14 cellular contexts compared by ENCODE assay signal in the genomic region with DNA sequence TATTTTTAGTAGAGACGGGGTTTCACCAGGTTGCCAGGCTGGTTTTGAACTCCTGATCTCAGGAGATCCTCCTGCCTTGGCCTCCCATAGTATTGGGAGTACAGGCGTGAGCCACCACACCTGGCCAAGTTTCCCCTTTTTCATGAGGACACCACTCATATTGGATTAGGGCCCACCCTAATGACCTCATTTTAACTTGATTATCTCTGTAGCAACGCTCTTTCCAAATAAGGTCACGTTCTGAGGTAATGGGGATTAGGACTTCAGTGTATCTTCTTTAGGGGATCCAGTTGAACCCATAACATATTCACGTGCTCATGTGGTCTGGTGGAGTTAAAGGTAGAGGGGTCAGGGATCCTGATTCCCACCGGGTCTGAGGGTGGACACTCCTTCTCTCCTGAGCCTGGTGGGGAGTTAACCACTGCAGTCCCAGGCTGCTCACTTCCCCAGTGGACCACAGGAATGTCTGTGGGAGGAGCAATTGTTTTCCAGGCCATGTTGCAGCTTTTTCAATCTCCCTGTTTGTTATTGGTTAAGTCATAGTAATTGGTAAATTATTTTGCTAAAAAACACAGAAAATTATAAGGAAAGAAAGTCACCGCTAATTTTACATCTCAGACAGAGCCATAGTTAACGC.
DNase-seq lines count a peak whose midpoint lies in the region; ATAC-seq and TF ChIP-seq lines count a peak whose summit lies in the region.
"Had no signal": no experiment of that assay in that cellular context is flagged by ENCODE, and none has a peak within 500 bp of the region (broad histone marks: within the 10 kb centered on the region; RNA-seq: fewer than 3 reads in every experiment).

No MANE protein-coding gene starts in this region.

- H3F3A ChIP-seq in MM.1S (ENCODE audit: insufficient read depth, low read length) = no peaks in the 10 kb centered on the region

- DNase-seq in ELR (ENCODE audit: low read depth) (peak; percentile 78), SJCRH30 (peak; percentile 46 to 55), fibroblast of pulmonary artery (ENCODE audit: low read depth) (peak; percentile 83), osteoblast (ENCODE audit: insufficient read length, low spot score, missing footprints) (peak; percentile 90), MM.1S (no peak), C1 segment of cervical spinal cord (lab: John Stamatoyannopoulos, UW) (no peak), NOMO-1 treated with dmso at 0.1 percent for 144 hours (lab: John Stamatoyannopoulos, UW; ENCODE audit: unreplicated experiment) (no peak)
- DNase-seq: activated T-cell treated with anti-CD3 and anti-CD28 coated beads, Interleukin-2, amount 50 U/mL, for 48 hours; body of pancreas; CD8-positive, alpha-beta memory T cell; NCI-H1048; NCI-H524 treated with DMSO at 0.1 percent for 48 hours had no signal

- H3K4me2 ChIP-seq in osteoblast (ENCODE audit: insufficient read depth, low read length) (no peak overlapping the region), MM.1S (ENCODE audit: low read depth, low read length) (no peak overlapping the region)

- H3K9me3 ChIP-seq in SJCRH30 (replicated peaks) (no peaks in the 10 kb centered on the region), osteoblast (ENCODE audit: low read depth, low read length) (no peaks in the 10 kb centered on the region), MM.1S (replicated peaks; ENCODE audit: insufficient read depth, low read length) (no peaks in the 10 kb centered on the region)
- H3K9me3 ChIP-seq: body of pancreas, neutrophil had no signal

- H3K36me3 ChIP-seq in SJCRH30 (no peaks in the 10 kb centered on the region), osteoblast (ENCODE audit: insufficient read depth, low read length) (no peaks in the 10 kb centered on the region), MM.1S (replicated peaks; ENCODE audit: insufficient read depth, low read length) (no peaks in the 10 kb centered on the region)
- H3K36me3 ChIP-seq: neutrophil had no signal

- no peak overlapping the region for H3K9ac ChIP-seq in MM.1S (ENCODE audit: low read length)

- H3K4me1 ChIP-seq in SJCRH30 (peaks cover 38% of the 10 kb centered on the region), osteoblast (ENCODE audit: insufficient read depth, low read length) (peaks cover 5% of the 10 kb centered on the region), MM.1S (ENCODE audit: low read length) (no peaks in the 10 kb centered on the region)

- no peak for ATAC-seq in GM18520 (IDR thresholded peaks at IDR 0.05; ENCODE audit: unreplicated experiment)
- ATAC-seq: body of pancreas had no signal

- H3K4me3 ChIP-seq in SJCRH30 = no peak overlapping the region
- no peak overlapping the region for H3K4me3 ChIP-seq in fibroblast of pulmonary artery (replicated peaks; ENCODE audit: low read depth, low read length)
- H3K4me3 ChIP-seq in osteoblast (ENCODE audit: insufficient read depth, low read length) = no peak overlapping the region
- H3K4me3 ChIP-seq in MM.1S (ENCODE audit: low read length) = no peak overlapping the region
- H3K4me3 ChIP-seq: body of pancreas had no signal

- H4K20me1 ChIP-seq in osteoblast (ENCODE audit: insufficient read depth, low read length) (peaks cover 2% of the 10 kb centered on the region), MM.1S (ENCODE audit: insufficient read depth, low read length) (peaks cover 3% of the 10 kb centered on the region; the same call in 1 of the 2 replicates)

- H3K27ac ChIP-seq in SJCRH30 (no peak overlapping the region), osteoblast (ENCODE audit: low read depth, low read length) (no peak overlapping the region), MM.1S (ENCODE audit: low read length) (no peak overlapping the region)
- H3K27ac ChIP-seq: body of pancreas, neutrophil had no signal

- H3K27me3 ChIP-seq in SJCRH30 (no peaks in the 10 kb centered on the region), osteoblast (ENCODE audit: insufficient read depth, low read length) (no peaks in the 10 kb centered on the region), MM.1S (replicated peaks; ENCODE audit: insufficient read depth, low read length) (no peaks in the 10 kb centered on the region)
- H3K27me3 ChIP-seq: body of pancreas, neutrophil had no signal

- TF ChIP-seq CTCF in fibroblast of pulmonary artery (IDR thresholded peaks at IDR 0.05; ENCODE audit: low read length, missing control alignments) (no peak), osteoblast (IDR thresholded peaks at IDR 0.05; ENCODE audit: extremely low read depth, low read depth, low read length) (no peak), MM.1S (IDR thresholded peaks at IDR 0.05; ENCODE audit: low read length) (no peak)

- H3K9me2 ChIP-seq in MM.1S (replicated peaks; ENCODE audit: insufficient read depth, low read length) = no peaks in the 10 kb centered on the region

- H2AFZ ChIP-seq in osteoblast (ENCODE audit: low read length) (no peak overlapping the region), MM.1S (ENCODE audit: low read length) (no peak overlapping the region)

- H3K79me2 ChIP-seq in osteoblast (ENCODE audit: insufficient read depth, low read length) (no peaks in the 10 kb centered on the region), MM.1S (ENCODE audit: low read length) (peaks cover 91% of the 10 kb centered on the region)

Comparison
In these comparisons a context has a peak if more than half of its experiments do, and no peak if none do; other contexts are left out.
1. DNase-seq: peak in ELR (single experiment), SJCRH30 (2 of 2), fibroblast of pulmonary artery (single experiment) and osteoblast (single experiment); none in MM.1S (single experiment), C1 segment of cervical spinal cord (0 of 14) and NOMO-1 treated with dmso at 0.1 percent for 144 hours (single experiment).